ENCODE assay signal across 2 cellular contexts in the genomic region with DNA sequence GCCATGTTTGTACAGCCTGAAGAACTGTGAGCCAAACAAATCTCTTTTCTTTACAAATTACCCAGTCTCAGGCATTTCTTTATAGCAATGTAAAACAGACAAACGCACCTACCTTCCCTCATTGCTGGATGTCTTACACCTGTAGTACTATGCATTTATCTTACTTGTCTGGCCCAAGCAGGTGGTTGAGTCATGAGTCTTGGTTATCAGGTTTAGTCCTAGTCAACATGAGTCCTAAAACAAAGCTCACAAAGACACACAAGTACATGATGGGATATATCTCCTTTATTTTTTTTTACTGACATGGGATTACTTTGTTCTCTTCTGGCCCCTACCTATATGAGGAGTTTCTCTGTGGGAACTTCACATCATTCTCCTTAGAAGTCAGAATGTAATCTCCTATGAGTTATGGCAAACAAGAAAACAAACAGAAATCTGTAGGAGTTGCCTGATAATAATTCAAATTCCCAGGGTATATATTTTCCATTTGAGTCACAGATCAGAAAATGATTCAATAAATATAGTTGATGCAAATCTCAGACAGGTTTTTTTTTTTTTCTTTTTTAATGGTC.
TF ChIP-seq lines count a peak whose summit lies in the region.

No MANE protein-coding gene starts in this region.

TF ChIP-seq in SK-N-SH, 30 proteins besides CTCF, POLR2A, EP300 and RAD21 (continued from another document):
- TF ChIP-seq MAX (IDR thresholded peaks at IDR 0.05; ENCODE audit: low read depth) (no peak), TEAD4 (IDR thresholded peaks at IDR 0.05; ENCODE audit: borderline replicate concordance, insufficient read depth) (no peak)
- TF ChIP-seq, protein P1, sequence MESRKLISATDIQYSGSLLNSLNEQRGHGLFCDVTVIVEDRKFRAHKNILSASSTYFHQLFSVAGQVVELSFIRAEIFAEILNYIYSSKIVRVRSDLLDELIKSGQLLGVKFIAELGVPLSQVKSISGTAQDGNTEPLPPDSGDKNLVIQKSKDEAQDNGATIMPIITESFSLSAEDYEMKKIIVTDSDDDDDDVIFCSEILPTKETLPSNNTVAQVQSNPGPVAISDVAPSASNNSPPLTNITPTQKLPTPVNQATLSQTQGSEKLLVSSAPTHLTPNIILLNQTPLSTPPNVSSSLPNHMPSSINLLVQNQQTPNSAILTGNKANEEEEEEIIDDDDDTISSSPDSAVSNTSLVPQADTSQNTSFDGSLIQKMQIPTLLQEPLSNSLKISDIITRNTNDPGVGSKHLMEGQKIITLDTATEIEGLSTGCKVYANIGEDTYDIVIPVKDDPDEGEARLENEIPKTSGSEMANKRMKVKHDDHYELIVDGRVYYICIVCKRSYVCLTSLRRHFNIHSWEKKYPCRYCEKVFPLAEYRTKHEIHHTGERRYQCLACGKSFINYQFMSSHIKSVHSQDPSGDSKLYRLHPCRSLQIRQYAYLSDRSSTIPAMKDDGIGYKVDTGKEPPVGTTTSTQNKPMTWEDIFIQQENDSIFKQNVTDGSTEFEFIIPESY (IDR thresholded peaks at IDR 0.05; ENCODE audit: borderline replicate concordance, low read depth) = no peak

TF ChIP-seq in SK-N-SH treated with all-trans-retinoic acid at 6 μM for 48 hours, 23 proteins besides CTCF, POLR2A, EP300 and RAD21 (continued from another document):
- TF ChIP-seq TSHZ2 (CRISPR knock-in tag; IDR thresholded peaks at IDR 0.05) (no peak), ZNF70 (CRISPR knock-in tag; IDR thresholded peaks at IDR 0.05) (no peak), ZFP3 (CRISPR knock-in tag; IDR thresholded peaks at IDR 0.05) (no peak), SNAI2 (CRISPR knock-in tag; IDR thresholded peaks at IDR 0.05) (no peak), TOX (CRISPR knock-in tag; IDR thresholded peaks at IDR 0.05; ENCODE audit: borderline replicate concordance) (no peak)
